In genomic region chr3:156825795-156826143, GRCh38 we compare ENCODE assay signal across 1 cellular context.
TF ChIP-seq lines count a peak whose summit lies in the region.

No MANE protein-coding gene starts in this region.

TF ChIP-seq in K562, 482 proteins besides CTCF, POLR2A, EP300 and RAD21 (continued from another document and continues in another):
- TF ChIP-seq POLR2H (tag; IDR thresholded peaks at IDR 0.05; ENCODE audit: low read depth): peak; percentile 62; the same call in 1 of the 2 replicates
- peak; percentile 87 for TF ChIP-seq ZBTB26 (CRISPR knock-in tag; IDR thresholded peaks at IDR 0.05)
- TF ChIP-seq JUND (IDR thresholded peaks at IDR 0.05; ENCODE audit: borderline replicate concordance, low read depth, low read length): no peak
- TF ChIP-seq JUND (tag; IDR thresholded peaks at IDR 0.05; ENCODE audit: borderline replicate concordance, low read depth, low read length): peak; percentile 9; the same call in 1 of the 3 replicates
- peak; percentile 80 for TF ChIP-seq TAF7 (tag; IDR thresholded peaks at IDR 0.05)
- peak; percentile 84 for TF ChIP-seq ZNF589 (CRISPR knock-in tag; IDR thresholded peaks at IDR 0.05; ENCODE audit: low read depth)
- TF ChIP-seq TAF9B (IDR thresholded peaks at IDR 0.05; ENCODE audit: partially characterized antibody): peak; percentile 61
- peak; percentile 76 for TF ChIP-seq ZNF740 (CRISPR knock-in tag; IDR thresholded peaks at IDR 0.05)
- no peak for TF ChIP-seq ZNF740 (tag; IDR thresholded peaks at IDR 0.05)
- TF ChIP-seq CREB5 (CRISPR knock-in tag; IDR thresholded peaks at IDR 0.05): no peak
- 0 out of 2 replicates have a peak, but pooled peaks have one; percentile 6 for TF ChIP-seq ATF3 (IDR thresholded peaks at IDR 0.05)
- no peak for TF ChIP-seq ATF3 (CRISPR knock-in tag; conservative IDR thresholded peaks at IDR 0.05)
- TF ChIP-seq ZBTB9 (CRISPR knock-in tag; IDR thresholded peaks at IDR 0.05): peak; percentile 23; the same call in 1 of the 2 replicates
- 0 out of 2 replicates have a peak, but pooled peaks have one; percentile 73 for TF ChIP-seq HMGXB4 (CRISPR knock-in tag; IDR thresholded peaks at IDR 0.05)
- peak in 1 of 2 experiments; percentile 29; a peak in 1 of 4 replicates for TF ChIP-seq TBL1XR1 (IDR thresholded peaks at IDR 0.05; ENCODE audit: low read length in 2 of 2)
- TF ChIP-seq MLLT1 (IDR thresholded peaks at IDR 0.05): peak in 1 of 2 experiments; percentile 18; a peak in 2 of 4 replicates
- TF ChIP-seq ZBTB17 (CRISPR knock-in tag; IDR thresholded peaks at IDR 0.05): peak; percentile 25; the same call in 1 of the 2 replicates
- TF ChIP-seq FOSL1 (tag; conservative IDR thresholded peaks at IDR 0.05): peak; percentile 47; the same call in 1 of the 2 replicates
- 0 out of 2 replicates have a peak, but pooled peaks have one; percentile 4 for TF ChIP-seq CHAMP1 (IDR thresholded peaks at IDR 0.05)
- peak; percentile 34 for TF ChIP-seq PHF20 (IDR thresholded peaks at IDR 0.05; ENCODE audit: partially characterized antibody)
- no peak for TF ChIP-seq LEF1 (IDR thresholded peaks at IDR 0.05)
- 0 out of 2 replicates have a peak, but pooled peaks have one; percentile 24 for TF ChIP-seq SMAD3 (CRISPR knock-in tag; conservative IDR thresholded peaks at IDR 0.05)
- peak; percentile 35; the same call in 1 of the 2 replicates for TF ChIP-seq GTF2E2 (tag; IDR thresholded peaks at IDR 0.05)
- no peak for TF ChIP-seq GTF2A2 (tag; IDR thresholded peaks at IDR 0.05)
- peak; percentile 94 for TF ChIP-seq ZFX (CRISPR knock-in tag; IDR thresholded peaks at IDR 0.05)
- TF ChIP-seq NFRKB (IDR thresholded peaks at IDR 0.05; ENCODE audit: low read depth): peak; percentile 77
- TF ChIP-seq POLR2G (IDR thresholded peaks at IDR 0.05; ENCODE audit: low read depth, low read length): no peak
- TF ChIP-seq OTX1 (CRISPR knock-in tag; IDR thresholded peaks at IDR 0.05): peak; percentile 43; the same call in 1 of the 2 replicates
- 0 out of 2 replicates have a peak, but pooled peaks have one; percentile 19 for TF ChIP-seq XRCC5 (IDR thresholded peaks at IDR 0.05; ENCODE audit: low read depth, low read length)
- peak; percentile 68 for TF ChIP-seq ZNF707 (CRISPR knock-in tag; conservative IDR thresholded peaks at IDR 0.05)
- TF ChIP-seq CBFA2T2 (conservative IDR thresholded peaks at IDR 0.05): no peak
- no peak for TF ChIP-seq IRF2 (CRISPR knock-in tag; IDR thresholded peaks at IDR 0.05)
- no peak for TF ChIP-seq SREBF1 (IDR thresholded peaks at IDR 0.05; ENCODE audit: borderline replicate concordance, low read depth, low read length)
- no peak for TF ChIP-seq ZNF408 (CRISPR knock-in tag; IDR thresholded peaks at IDR 0.05; ENCODE audit: low read depth)
- TF ChIP-seq CEBPZ (IDR thresholded peaks at IDR 0.05; ENCODE audit: borderline replicate concordance, low read depth, low read length): 0 out of 2 replicates have a peak, but pooled peaks have one; percentile 22
- TF ChIP-seq BRD9 (IDR thresholded peaks at IDR 0.05; ENCODE audit: low read depth, partially characterized antibody): peak; percentile 31
- TF ChIP-seq ZNF57 (CRISPR knock-in tag; IDR thresholded peaks at IDR 0.05): 0 out of 2 replicates have a peak, but pooled peaks have one; percentile 45
- TF ChIP-seq TAF15 (IDR thresholded peaks at IDR 0.05; ENCODE audit: low read depth, low read length): no peak
- peak in 2 of 3 experiments; percentile 4 to 36 for TF ChIP-seq YY1 (IDR thresholded peaks at IDR 0.05; ENCODE audit: borderline replicate concordance in 1 of 3, control insufficient read depth in 1 of 3, extremely low read depth in 1 of 3, insufficient read depth in 3 of 3, insufficient read length in 1 of 3, insufficient replicate concordance in 2 of 3, low read depth in 1 of 3, low read length in 2 of 3)
- no peak for TF ChIP-seq FIP1L1 (IDR thresholded peaks at IDR 0.05; ENCODE audit: low read depth, low read length, poor library complexity, severe bottlenecking)
- peak in 1 of 2 experiments; percentile 37; a peak in 1 of 4 replicates for TF ChIP-seq ARNT (IDR thresholded peaks at IDR 0.05)
- 0 out of 2 replicates have a peak, but pooled peaks have one; percentile 10 for TF ChIP-seq ZNF584 (CRISPR knock-in tag; IDR thresholded peaks at IDR 0.05; ENCODE audit: low read depth)
- peak; percentile 62; the same call in 1 of the 2 replicates for TF ChIP-seq SMARCE1 (IDR thresholded peaks at IDR 0.05)
- TF ChIP-seq HBP1 (CRISPR knock-in tag; IDR thresholded peaks at IDR 0.05): peak; percentile 59; the same call in 1 of the 2 replicates
- TF ChIP-seq BACH1 (tag; IDR thresholded peaks at IDR 0.05): no peak
- TF ChIP-seq HDGF (IDR thresholded peaks at IDR 0.05): peak; percentile 66; the same call in 1 of the 2 replicates
